ENCODE assay signal across 15 cellular contexts in the genomic region with DNA sequence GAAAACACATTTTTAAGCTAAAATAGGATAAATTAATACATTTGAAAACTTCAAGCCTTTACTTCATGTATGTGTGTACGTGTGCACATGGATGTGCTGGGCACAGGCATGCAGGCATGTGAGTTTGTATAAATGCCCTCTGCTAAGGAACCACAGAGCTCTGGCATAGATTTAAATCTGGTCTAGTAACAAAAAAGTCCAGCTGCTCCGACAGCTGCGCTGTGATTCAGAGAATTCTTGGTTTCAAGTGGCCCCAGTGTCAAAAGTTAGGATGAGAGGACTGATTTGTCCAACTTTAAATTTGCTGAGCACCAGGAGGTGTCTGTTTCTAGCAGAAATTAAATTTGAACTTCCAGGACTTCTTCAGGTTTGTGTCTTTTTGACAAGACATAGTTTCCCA.
"Had no signal": no experiment of that assay in that cellular context is flagged by ENCODE, and none has a peak within 500 bp of the region (broad histone marks: within the 10 kb centered on the region; RNA-seq: fewer than 3 reads in every experiment).

No MANE protein-coding gene starts in this region.

- H3K4me3 ChIP-seq: esophagus squamous epithelium, gastroesophageal sphincter, left ventricle myocardium inferior, lower lobe of right lung, ovary, right atrium auricular region, tibial artery, upper lobe of right lung, vagina had no signal

- H3K4me1 ChIP-seq: left ventricle myocardium inferior, lower lobe of right lung, right atrium auricular region, tibial artery, upper lobe of right lung had no signal

- H3K27ac ChIP-seq: gastroesophageal sphincter, left ventricle myocardium inferior, lower lobe of right lung, ovary, right atrium auricular region, tibial artery, upper lobe of right lung, vagina had no signal

- H3K27me3 ChIP-seq: esophagus squamous epithelium, gastroesophageal sphincter, ovary, right atrium auricular region, vagina had no signal

- ATAC-seq: lower lobe of right lung; naive thymus-derived CD8-positive, alpha-beta T cell; upper lobe of right lung had no signal

- H3K36me3 ChIP-seq: esophagus squamous epithelium, gastroesophageal sphincter, left ventricle myocardium inferior, lower lobe of right lung, ovary, right atrium auricular region, tibial artery, upper lobe of right lung, vagina had no signal

- DNase-seq: cerebellar nuclear complex; esophagus squamous epithelium; glutamatergic neuron; left ventricle myocardium inferior; lower lobe of right lung; mesendoderm; naive thymus-derived CD8-positive, alpha-beta T cell; stimulated activated CD4-positive, alpha-beta T cell treated with anti-CD3 and anti-CD28 coated beads, Interleukin-4, amount 100 ng/mL, for 1 hour; stimulated activated CD8-positive, alpha-beta memory T cell treated with anti-CD3 and anti-CD28 coated beads, Interleukin-4, amount 100 ng/mL, for 48 hours; tibial artery; upper lobe of right lung had no signal

- H3K9me3 ChIP-seq: esophagus squamous epithelium, gastroesophageal sphincter, left ventricle myocardium inferior, lower lobe of right lung, ovary, right atrium auricular region, tibial artery, upper lobe of right lung, vagina had no signal
